Comparison of ENCODE assay signal across 9 cellular contexts in genomic region chr1:224065455-224065854, GRCh38. TPM values are rescaled to one million over a fixed set of nuclear protein-coding genes. Genes with fewer than 3 reads are reported as not detected.
DNase-seq lines count a peak whose midpoint lies in the region; TF ChIP-seq lines count a peak whose summit lies in the region.
"Had no signal": no experiment of that assay in that cellular context is flagged by ENCODE, and none has a peak within 500 bp of the region (broad histone marks: within the 10 kb centered on the region; RNA-seq: fewer than 3 reads in every experiment).

No MANE protein-coding gene starts in this region.

- no peaks in the 10 kb centered on the region for H4K20me1 ChIP-seq in PC-9 (ENCODE audit: insufficient read depth)
- H4K20me1 ChIP-seq in fibroblast of lung (ENCODE audit: control insufficient read depth, extremely low read depth, insufficient read depth, low read length): no peaks in the 10 kb centered on the region

- TF ChIP-seq CTCF in PC-9 (conservative IDR thresholded peaks at IDR 0.05) (no peak), fibroblast of lung (conservative IDR thresholded peaks at IDR 0.05 in 1 of 2, IDR thresholded peaks at IDR 0.05 in 1 of 2; ENCODE audit: low read depth in 1 of 2, low read length in 2 of 2) (no peak), transverse colon (IDR thresholded peaks at IDR 0.05) (no peak), lower leg skin (IDR thresholded peaks at IDR 0.05) (no peak)

- H3F3A ChIP-seq in PC-9 (ENCODE audit: insufficient read depth, low read depth): peaks cover 43% of the 10 kb centered on the region

- H3K4me1 ChIP-seq in PC-9 (replicated peaks; ENCODE audit: insufficient read depth) (peaks cover 57% of the 10 kb centered on the region), fibroblast of lung (ENCODE audit: control insufficient read depth, extremely low read depth, insufficient read depth, low read length) (peaks cover 2% of the 10 kb centered on the region), transverse colon (peaks cover 0 to 63% (median 15%) of the 10 kb centered on the region in 4 donors)

- H3K9me3 Mint-ChIP-seq in activated naive CD4-positive, alpha-beta T cell treated with anti-CD3 and anti-CD28 coated beads, Interleukin-2, amount 50 U/mL, for 24 hours: no peaks in the 10 kb centered on the region

- H3K36me3 ChIP-seq in PC-9 (ENCODE audit: low read depth) (no peaks in the 10 kb centered on the region), fibroblast of lung (ENCODE audit: control insufficient read depth, insufficient read depth, low read length) (no peaks in the 10 kb centered on the region), transverse colon (no peaks in the 10 kb centered on the region)

- intact Hi-C loops in PC-9 (cut with micrococcal nuclease; ENCODE audit: unreplicated experiment) (loop anchor here (1.0 kb wide), 1 partner anchor 14 kb away; no protein-coding TSS in a partner anchor), transverse colon (cut with DNase I; ENCODE audit: low total_unique reads) (no loop called here), lower leg skin (cut with DNase I; ENCODE audit: low total_unique reads) (no loop called here)

- H3K27me3 Mint-ChIP-seq in activated naive CD4-positive, alpha-beta T cell treated with anti-CD3 and anti-CD28 coated beads, Interleukin-2, amount 50 U/mL, for 24 hours: no peaks in the 10 kb centered on the region

- no TSS peak for BruUV-seq in PC-9 (replicated peaks; lab: Mats Ljungman, UMichigan)

- H3K4me1 Mint-ChIP-seq in activated naive CD4-positive, alpha-beta T cell treated with anti-CD3 and anti-CD28 coated beads, Interleukin-2, amount 50 U/mL, for 24 hours: peaks cover 10% of the 10 kb centered on the region

- 23 to 30% methylated on average over 2 of the region's 2 CpGs for WGBS in transverse colon (ENCODE audit: low coverage in 1 of 2), 2 donors
- WGBS in lower leg skin, 2 donors: 50 to 57% methylated on average over 2 of the region's 2 CpGs

- H3K4me3 Mint-ChIP-seq in activated naive CD4-positive, alpha-beta T cell treated with anti-CD3 and anti-CD28 coated beads, Interleukin-2, amount 50 U/mL, for 24 hours: no peak overlapping the region

- in situ Hi-C loops in transverse colon (cut with MboI; ENCODE audit: low pct_ligation_motif_present in 1 of 4, low pct_unique_long_range_greater_than_20kb in 1 of 4, low sequenced_read_pairs in 3 of 4) (no loop called here), KBM-7 (cut with MboI; ENCODE audit: low pct_unique_long_range_greater_than_20kb, low sequenced_read_pairs) (no loop called here)

- no peak overlapping the region for H2AFZ ChIP-seq in PC-9
- H2AFZ ChIP-seq in fibroblast of lung (ENCODE audit: low read length): no peak overlapping the region

- POLR2A ChIA-PET in PC-9 (lab: Charles Lee; ENCODE audit: unreplicated experiment): interaction anchor here (0.6 to 0.7 kb wide), 2 partner anchors 15 to 364 kb away, joined by 5 to 6 read pairs; no protein-coding TSS in a partner anchor

- H3K9ac ChIP-seq in fibroblast of lung (ENCODE audit: insufficient read depth, low read length): no peak overlapping the region

- TF ChIP-seq POLR2A in transverse colon (IDR thresholded peaks at IDR 0.05) (no peak), lower leg skin (IDR thresholded peaks at IDR 0.05) (no peak)

- H3K27ac ChIP-seq in PC-9 (peak overlapping the region; percentile 82), fibroblast of lung (ENCODE audit: insufficient read depth, low read length) (no peak overlapping the region), transverse colon (peak overlapping the region; percentile 70 to 84 (median 80))

- no peaks in the 10 kb centered on the region for H3K36me3 Mint-ChIP-seq in activated naive CD4-positive, alpha-beta T cell treated with anti-CD3 and anti-CD28 coated beads, Interleukin-2, amount 50 U/mL, for 24 hours

- H3K9me2 ChIP-seq in PC-9 (ENCODE audit: insufficient read depth): no peaks in the 10 kb centered on the region

- H3K27ac Mint-ChIP-seq in activated naive CD4-positive, alpha-beta T cell treated with anti-CD3 and anti-CD28 coated beads, Interleukin-2, amount 50 U/mL, for 24 hours: peak overlapping the region; percentile 43

- H3K79me2 ChIP-seq in PC-9 (ENCODE audit: low read depth) (no peaks in the 10 kb centered on the region), fibroblast of lung (ENCODE audit: control insufficient read depth, insufficient read depth, low read length) (no peaks in the 10 kb centered on the region)

- H3K9me3 ChIP-seq in PC-9 (ENCODE audit: insufficient read depth, low read depth) (no peaks in the 10 kb centered on the region), fibroblast of lung (ENCODE audit: control insufficient read depth, insufficient read depth, low read depth, low read length) (no peaks in the 10 kb centered on the region), transverse colon (no peaks in the 10 kb centered on the region)

- H3K4me3 ChIP-seq in PC-9: no peak overlapping the region
- H3K4me3 ChIP-seq in fibroblast of lung (replicated peaks in 1 of 4; ENCODE audit: control extremely low read depth in 1 of 4, insufficient read depth in 1 of 4, low read depth in 3 of 4, low read length in 4 of 4): no peak overlapping the region
- no peak overlapping the region for H3K4me3 ChIP-seq in transverse colon
- no peak overlapping the region for H3K4me3 ChIP-seq in lower leg skin (ENCODE audit: low read depth, poor library complexity, severe bottlenecking)

- CTCF ChIA-PET in PC-9 (lab: Charles Lee): no interaction called here

- no peak for TF ChIP-seq EP300 in transverse colon (IDR thresholded peaks at IDR 0.05; ENCODE audit: low read depth)

- H3K27me3 ChIP-seq in PC-9 (ENCODE audit: insufficient read depth, low read depth) (no peaks in the 10 kb centered on the region), fibroblast of lung (ENCODE audit: control insufficient read depth, insufficient read depth, low read length) (no peaks in the 10 kb centered on the region), transverse colon (no peaks in the 10 kb centered on the region)

- DNase-seq in activated naive CD4-positive, alpha-beta T cell treated with anti-CD3 and anti-CD28 coated beads, Interleukin-2, amount 50 U/mL, for 16 hours: no peak
- DNase-seq in PC-9 (peak; percentile 65 to 95), fibroblast of lung (ENCODE audit: low read depth in 2 of 2) (peak; percentile 58 to 59), transverse colon (peak; percentile 62), NCI-H1417 treated with DMSO at 0.1 percent for 48 hours (lab: John Stamatoyannopoulos, UW) (no peak), lower leg skin (ENCODE audit: low spot score in 2 of 2) (no peak), KBM-7 (no peak)
- DNase-seq: activated T-cell treated with anti-CD3 and anti-CD28 coated beads for 4 hours had no signal

- H3K4me2 ChIP-seq in PC-9: peak overlapping the region; percentile 62
- H3K4me2 ChIP-seq in fibroblast of lung (ENCODE audit: extremely low read depth, insufficient read depth, low read length): no peak overlapping the region

RNA-seq across cellular contexts. Expression of gene FBXO28, which starts 48.5 kb away (rescaled TPM):
- 43.4 and 48.1 TPM in 2 replicates for total RNA-seq in PC-9 (2021)
- total RNA-seq in fibroblast of lung: 29.5 and 34.3 TPM in 2 replicates
- 24.4 and 25.3 TPM in 2 replicates for polyA plus RNA-seq in fibroblast of lung
- 16.1 and 17.5 TPM in 2 replicates for polyA plus RNA-seq in fibroblast of lung (2012)
- polyA minus RNA-seq in fibroblast of lung (ENCODE audit: low replicate concordance): 2.3 and 2.4 TPM in 2 replicates
- total RNA-seq in transverse colon: 10 to 100 TPM in 3 of 4 donors, 1 to 10 TPM in 1; 7.0 to 31.0 (median 26.4) TPM
- total RNA-seq in lower leg skin: 10 to 100 TPM; 58.0 to 84.1 (median 67.2) TPM

Comparison
In these comparisons a context has a peak if more than half of its experiments do, and no peak if none do; other contexts are left out.
1. DNase-seq: peak in PC-9 (2 of 2), fibroblast of lung (2 of 2) and transverse colon (single experiment); none in activated naive CD4-positive, alpha-beta T cell treated with anti-CD3 and anti-CD28 coated beads, Interleukin-2, amount 50 U/mL, for 16 hours (single experiment), NCI-H1417 treated with DMSO at 0.1 percent for 48 hours (single experiment), lower leg skin (0 of 2) and KBM-7 (single experiment).